ENCODE assay signal across 7 cellular contexts in the genomic region with DNA sequence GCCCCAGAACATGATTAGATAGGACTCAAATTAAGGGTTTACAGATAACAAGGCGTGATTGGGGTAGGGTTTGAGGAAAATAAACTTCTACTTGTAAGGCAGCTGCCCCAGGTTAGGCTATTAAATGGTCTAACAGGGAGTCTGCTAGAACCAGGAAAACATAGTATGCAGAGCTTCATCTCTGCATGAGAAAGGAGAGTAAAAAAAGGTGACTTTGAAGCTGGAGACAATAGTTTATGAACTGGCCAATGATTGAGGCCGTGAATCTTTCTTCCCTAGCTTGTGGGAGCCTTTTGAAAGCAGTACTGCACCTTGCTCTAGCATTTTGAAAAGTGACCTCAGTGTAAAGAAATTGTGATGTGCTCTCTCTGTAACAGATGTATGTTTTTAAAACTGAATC.
"Had no signal": no experiment of that assay in that cellular context is flagged by ENCODE, and none has a peak within 500 bp of the region (broad histone marks: within the 10 kb centered on the region; RNA-seq: fewer than 3 reads in every experiment).

No MANE protein-coding gene starts in this region.

- DNase-seq: GOT3, H7, HFFc6 had no signal

- H3K36me3 ChIP-seq: HAP-1 had no signal

- H3K4me1 ChIP-seq: HAP-1 had no signal

- H3K9me3 ChIP-seq: HAP-1 had no signal

- ATAC-seq: HCT116, HepG2 had no signal

- H3K27ac ChIP-seq: HL-60 had no signal

- H3K4me3 ChIP-seq: HAP-1 had no signal

- FAIRE-seq: HepG2 had no signal
